34 cellular contexts compared by ENCODE assay signal in the genomic region with DNA sequence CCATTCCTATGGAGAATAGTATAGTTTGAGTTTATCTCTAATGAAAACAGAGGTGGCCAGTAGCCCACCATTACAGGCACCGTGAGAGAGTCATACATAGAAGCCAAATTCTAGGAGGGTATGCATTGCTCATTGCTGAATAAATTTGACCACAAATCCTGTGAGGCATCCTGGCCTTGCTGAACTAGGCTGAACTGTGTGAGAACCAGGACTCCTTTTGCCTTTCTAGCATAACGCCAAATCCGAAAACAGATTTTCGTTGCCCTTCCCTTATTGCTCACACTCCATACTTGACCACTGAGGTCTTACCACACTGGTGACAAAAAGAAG. TPM values are rescaled to one million over a fixed set of nuclear protein-coding genes. Genes with fewer than 3 reads are reported as not detected.
"Had no signal": no experiment of that assay in that cellular context is flagged by ENCODE, and none has a peak within 500 bp of the region (broad histone marks: within the 10 kb centered on the region; RNA-seq: fewer than 3 reads in every experiment).

No MANE protein-coding gene starts in this region.

- H3K27ac ChIP-seq: breast epithelium, Peyer's patch, SJSA1 had no signal

- H3K4me1 Mint-ChIP-seq: activated CD4-positive, alpha-beta T cell treated with anti-CD3 and anti-CD28 coated beads for 36 hours; activated CD4-positive, alpha-beta T cell treated with anti-CD3 and anti-CD28 coated beads, Interleukin-2, amount 10 ng/mL, durations not matched to agents 7 days and 5 days had no signal

- H3K36me3 ChIP-seq: breast epithelium, Peyer's patch, SJSA1 had no signal

- H3K4me2 ChIP-seq: SK-N-SH had no signal

- ATAC-seq: activated CD4-positive, alpha-beta T cell treated with anti-CD3 and anti-CD28 coated beads for 36 hours; activated CD4-positive, CD25-positive, alpha-beta regulatory T cell treated with anti-CD3 and anti-CD28 coated beads, Interleukin-2, amount 50 U/mL, for 24 hours; activated CD8-positive, alpha-beta T cell treated with anti-CD3 and anti-CD28 coated beads, Interleukin-2, amount 10 ng/mL, durations not matched to agents 7 days and 5 days; activated naive CD4-positive, alpha-beta T cell treated with anti-CD3 and anti-CD28 coated beads, Interleukin-2, amount 50 U/mL, for 72 hours; PC-3; WTC11 had no signal

- DNase-seq: activated CD4-positive, alpha-beta T cell treated with anti-CD3 and anti-CD28 coated beads for 36 hours; activated CD4-positive, alpha-beta T cell treated with anti-CD3 and anti-CD28 coated beads, Interleukin-2, amount 10 ng/mL, durations not matched to agents 7 days and 5 days; activated CD4-positive, alpha-beta T cell treated with anti-CD3 and anti-CD28 coated beads, Interleukin-2, amount 50 U/mL, for 48 hours; activated CD8-positive, alpha-beta T cell treated with anti-CD3 and anti-CD28 coated beads, Interleukin-2, amount 10 ng/mL, durations not matched to agents 7 days and 5 days; activated gamma-delta T cell; activated naive CD4-positive, alpha-beta T cell treated with anti-CD3 and anti-CD28 coated beads for 36 hours; activated T-cell treated with anti-CD3 and anti-CD28 coated beads, Interleukin-2, amount 50 U/mL, for 24 hours; anterior cingulate cortex; caudate nucleus; cerebellar nuclear complex; NCI-H1092 treated with DMSO at 0.1 percent for 48 hours; NCI-H1417; NCI-H146; NCI-H187; NCI-H2029 treated with DMSO at 0.1 percent for 48 hours; NCI-H2107; NCI-H2171; NCI-H510A; NCI-H526; NCI-H748 treated with DMSO at 0.1 percent for 48 hours; NK-92 treated with Interleukin-12 subunit alpha and Interleukin-12 subunit beta, amount 100 ng/mL, for 24 hours; PC-3; Peyer's patch; RPMI8226; SHP77 treated with DMSO at 0.1 percent for 48 hours; SK-N-SH had no signal

- H3K27ac Mint-ChIP-seq: activated CD4-positive, alpha-beta T cell treated with anti-CD3 and anti-CD28 coated beads for 36 hours; activated CD4-positive, alpha-beta T cell treated with anti-CD3 and anti-CD28 coated beads, Interleukin-2, amount 10 ng/mL, durations not matched to agents 7 days and 5 days; activated CD8-positive, alpha-beta T cell treated with anti-CD3 and anti-CD28 coated beads, Interleukin-2, amount 10 ng/mL, durations not matched to agents 7 days and 5 days; activated naive CD4-positive, alpha-beta T cell treated with anti-CD3 and anti-CD28 coated beads for 36 hours; activated naive CD4-positive, alpha-beta T cell treated with anti-CD3 and anti-CD28 coated beads, Interleukin-2, amount 50 U/mL, for 72 hours; activated T-cell treated with anti-CD3 and anti-CD28 coated beads, Interleukin-2, amount 50 U/mL, for 24 hours; activated T-helper 2 cell treated with anti-CD3 and anti-CD28 coated beads, Interferon-gamma antibody, Interleukin-2, Interleukin-4, amounts not matched to agents 10 μg/mL and 5 μg/mL and 100 μg/mL, durations not matched to agents 14 hours and 24 hours and 36 hours; T-helper 1 cell treated with Interleukin-12 subunit alpha and Interleukin-12 subunit beta and Interleukin-4 antibody, amounts not matched to agents 30 μg/mL and 1 μg/mL, for 36 hours; T-helper 2 cell treated with Interferon-gamma antibody and Interleukin-4, amounts not matched to agents 5 μg/mL and 100 μg/mL, for 36 hours; WTC11 had no signal

- H3K9me3 Mint-ChIP-seq: activated CD4-positive, alpha-beta T cell treated with anti-CD3 and anti-CD28 coated beads, Interleukin-2, amount 10 ng/mL, durations not matched to agents 7 days and 5 days; activated naive CD4-positive, alpha-beta T cell treated with anti-CD3 and anti-CD28 coated beads for 36 hours; activated naive CD4-positive, alpha-beta T cell treated with anti-CD3 and anti-CD28 coated beads, Interleukin-2, amount 50 U/mL, for 72 hours; activated T-cell treated with anti-CD3 and anti-CD28 coated beads, Interleukin-2, amount 50 U/mL, for 24 hours; activated T-helper 2 cell treated with anti-CD3 and anti-CD28 coated beads, Interferon-gamma antibody, Interleukin-2, Interleukin-4, amounts not matched to agents 10 μg/mL and 5 μg/mL and 100 μg/mL, durations not matched to agents 14 hours and 24 hours and 36 hours; T-helper 1 cell treated with Interleukin-12 subunit alpha and Interleukin-12 subunit beta and Interleukin-4 antibody, amounts not matched to agents 30 μg/mL and 1 μg/mL, for 36 hours; T-helper 2 cell treated with Interferon-gamma antibody and Interleukin-4, amounts not matched to agents 5 μg/mL and 100 μg/mL, for 36 hours; WTC11 had no signal

- H3K4me3 Mint-ChIP-seq: activated CD4-positive, alpha-beta T cell treated with anti-CD3 and anti-CD28 coated beads for 36 hours; activated CD4-positive, alpha-beta T cell treated with anti-CD3 and anti-CD28 coated beads, Interleukin-2, amount 10 ng/mL, durations not matched to agents 7 days and 5 days; activated CD8-positive, alpha-beta T cell treated with anti-CD3 and anti-CD28 coated beads, Interleukin-2, amount 10 ng/mL, durations not matched to agents 7 days and 5 days; activated naive CD4-positive, alpha-beta T cell treated with anti-CD3 and anti-CD28 coated beads for 36 hours; activated T-cell treated with anti-CD3 and anti-CD28 coated beads, Interleukin-2, amount 50 U/mL, for 24 hours; T-helper 1 cell treated with Interleukin-12 subunit alpha and Interleukin-12 subunit beta and Interleukin-4 antibody, amounts not matched to agents 30 μg/mL and 1 μg/mL, for 36 hours; T-helper 2 cell treated with Interferon-gamma antibody and Interleukin-4, amounts not matched to agents 5 μg/mL and 100 μg/mL, for 36 hours; WTC11 had no signal

- H3K36me3 Mint-ChIP-seq: activated naive CD4-positive, alpha-beta T cell treated with anti-CD3 and anti-CD28 coated beads, Interleukin-2, amount 50 U/mL, for 72 hours; WTC11 had no signal

- H3K4me3 ChIP-seq: breast epithelium, Peyer's patch, SJSA1 had no signal

- H3K27me3 ChIP-seq: breast epithelium, Peyer's patch, SJSA1 had no signal

- H3K9me3 ChIP-seq: breast epithelium, Peyer's patch, SJSA1, SK-N-SH had no signal

- H3K4me1 ChIP-seq: breast epithelium, Peyer's patch, SJSA1 had no signal

RNA-seq across cellular contexts. Expression of a gene that starts 50.4 kb away (rescaled TPM):
- total RNA-seq: activated CD4-positive, alpha-beta T cell treated with anti-CD3 and anti-CD28 coated beads for 36 hours; activated CD4-positive, alpha-beta T cell treated with anti-CD3 and anti-CD28 coated beads, Interleukin-2, amount 10 ng/mL, durations not matched to agents 7 days and 5 days; activated CD8-positive, alpha-beta T cell treated with anti-CD3 and anti-CD28 coated beads, Interleukin-2, amount 10 ng/mL, durations not matched to agents 7 days and 5 days; activated naive CD4-positive, alpha-beta T cell treated with anti-CD3 and anti-CD28 coated beads for 36 hours; activated naive CD4-positive, alpha-beta T cell treated with anti-CD3 and anti-CD28 coated beads, Interleukin-2, amount 50 U/mL, for 72 hours; activated T-helper 2 cell treated with anti-CD3 and anti-CD28 coated beads, Interferon-gamma antibody, Interleukin-2, Interleukin-4, amounts not matched to agents 10 μg/mL and 5 μg/mL and 100 μg/mL, durations not matched to agents 14 hours and 24 hours and 36 hours; breast epithelium; PC-3; SJSA1; WTC11 had no signal
